ENCODE assay signal across 9 cellular contexts in the genomic region with DNA sequence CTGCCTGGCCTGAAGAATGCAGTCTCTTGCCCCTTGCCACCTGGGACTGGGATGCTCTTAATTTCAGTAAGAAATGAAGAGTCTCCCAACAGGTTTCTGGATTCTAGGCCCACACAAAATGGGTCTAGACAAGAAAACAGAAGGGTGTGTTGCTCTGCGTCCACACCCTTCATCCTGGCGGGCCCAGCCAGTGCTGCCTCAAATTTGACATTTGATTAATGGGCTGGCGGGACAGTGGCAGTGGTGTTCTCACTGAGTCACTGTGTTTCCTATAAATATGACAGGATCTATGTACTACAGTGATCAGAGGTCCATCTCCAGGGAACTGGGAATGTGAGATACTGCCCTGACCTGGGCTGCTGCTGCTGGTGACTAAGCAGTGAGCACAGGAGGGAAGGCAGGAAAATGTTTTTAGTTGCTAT. TPM values are rescaled to one million over a fixed set of nuclear protein-coding genes. Genes with fewer than 3 reads are reported as not detected.
DNase-seq lines count a peak whose midpoint lies in the region; ATAC-seq and TF ChIP-seq lines count a peak whose summit lies in the region.
"Had no signal": no experiment of that assay in that cellular context is flagged by ENCODE, and none has a peak within 500 bp of the region (broad histone marks: within the 10 kb centered on the region; RNA-seq: fewer than 3 reads in every experiment).

No MANE protein-coding gene starts in this region.

- DNase-seq in HCT116 (ENCODE audit: low read depth, low spot score) (peak; percentile 51), glutamatergic neuron (no peak), DMS79 (lab: John Stamatoyannopoulos, UW) (no peak), dedifferentiated amniotic fluid mesenchymal stem cell (ENCODE audit: extremely low spot score) (no peak), NCI-H2081 (lab: John Stamatoyannopoulos, UW) (no peak)

- no peak for TF ChIP-seq CTCF in HCT116 (IDR thresholded peaks at IDR 0.05 in 2 of 3, conservative IDR thresholded peaks at IDR 0.05 in 1 of 3; ENCODE audit: borderline replicate concordance in 1 of 3, insufficient read depth in 1 of 3, low read depth in 2 of 3, low read length in 2 of 3)
- no peak for TF ChIP-seq CTCF in VCaP (conservative IDR thresholded peaks at IDR 0.05)
- TF ChIP-seq CTCF in glutamatergic neuron (IDR thresholded peaks at IDR 0.05; ENCODE audit: partially characterized antibody, unreplicated experiment): no peak

- H3K36me3 ChIP-seq in HCT116 (ENCODE audit: control insufficient read depth in 1 of 2, insufficient read depth in 2 of 2, low read length in 2 of 2) (no peaks in the 10 kb centered on the region), skeletal muscle tissue (ENCODE audit: control insufficient read depth in 3 of 3, insufficient read depth in 3 of 3, low read length in 3 of 3) (no peaks in the 10 kb centered on the region)
- H3K36me3 ChIP-seq: neural progenitor cell had no signal

- H2AFZ ChIP-seq in HCT116 (ENCODE audit: low read depth, low read length, poor library complexity, severe bottlenecking): peak overlapping the region; percentile 97

- no peak for TF ChIP-seq RAD21 in HCT116 (IDR thresholded peaks at IDR 0.05; ENCODE audit: low read depth)

- H3K79me2 ChIP-seq in HCT116 (ENCODE audit: insufficient read depth, low read length): no peaks in the 10 kb centered on the region

- H3K4me3 ChIP-seq in HCT116 (replicated peaks in 1 of 2; ENCODE audit: low read depth in 1 of 2, low read length in 2 of 2) (peak overlapping the region in 1 of 2 experiments; percentile 13; a peak in 1 of 4 replicates), skeletal muscle tissue (ENCODE audit: low read length in 3 of 3) (no peak overlapping the region)
- H3K4me3 ChIP-seq: neural progenitor cell had no signal

- peaks cover 29% of the 10 kb centered on the region for H3K4me1 Mint-ChIP-seq in glutamatergic neuron (ENCODE audit: low read depth, unreplicated experiment)

- POLR2A ChIA-PET in HCT116 (lab: Charles Lee): interaction anchor here (2.0 kb wide), 1 partner anchor 93 kb away, joined by 4 read pairs; no protein-coding TSS in a partner anchor

- no peaks in the 10 kb centered on the region for H4K20me1 ChIP-seq in HCT116 (ENCODE audit: insufficient read depth)

- peaks cover 5% of the 10 kb centered on the region for H3K9me3 Mint-ChIP-seq in glutamatergic neuron (ENCODE audit: unreplicated experiment)
- H3K9me3 Mint-ChIP-seq: neural progenitor cell had no signal

- ATAC-seq in HCT116 (peak; percentile 19), GM18520 (IDR thresholded peaks at IDR 0.05; ENCODE audit: unreplicated experiment) (no peak)

- H3K27me3 ChIP-seq in HCT116 (ENCODE audit: insufficient read depth, low read length) (no peaks in the 10 kb centered on the region), skeletal muscle tissue (ENCODE audit: control insufficient read depth in 3 of 3, insufficient read depth in 3 of 3, low read length in 3 of 3) (no peaks in the 10 kb centered on the region)
- H3K27me3 ChIP-seq: neural progenitor cell had no signal

- H3K27me3 Mint-ChIP-seq in glutamatergic neuron (ENCODE audit: unreplicated experiment): peaks cover 2% of the 10 kb centered on the region

- H3K9ac ChIP-seq in HCT116 (ENCODE audit: low read length): peak overlapping the region; percentile 22; the same call in 1 of the 2 replicates
- peak overlapping the region in 1 of 3 donors; percentile 70 for H3K9ac ChIP-seq in skeletal muscle tissue (ENCODE audit: low read depth in 1 of 3, low read length in 3 of 3)
- H3K9ac ChIP-seq: neural progenitor cell had no signal

- CTCF ChIA-PET in HCT116 (lab: Charles Lee): interaction anchor here (0.8 to 2.4 kb wide), 7 partner anchors 12 to 132 kb away, joined by 3 to 16 read pairs (median 5); no protein-coding TSS in a partner anchor

- intact Hi-C loops in HCT116 (cut with micrococcal nuclease): loop anchor here (1.0 to 10.0 kb wide), 2 partner anchors 93 to 253 kb away; no protein-coding TSS in a partner anchor

- H3K4me1 ChIP-seq in HCT116 (ENCODE audit: control insufficient read depth in 1 of 2, insufficient read depth in 2 of 2, low read length in 2 of 2): peaks cover 41 to 56% of the 10 kb centered on the region in 2 experiments
- peaks cover 27 to 45% (median 32%) of the 10 kb centered on the region in 3 donors for H3K4me1 ChIP-seq in skeletal muscle tissue (ENCODE audit: control insufficient read depth in 3 of 3, insufficient read depth in 3 of 3, low read length in 3 of 3)

- no TSS peak for BruUV-seq in HCT116 (replicated peaks; lab: Mats Ljungman, UMichigan)

- H3K9me2 ChIP-seq in HCT116 (ENCODE audit: insufficient read depth): no peaks in the 10 kb centered on the region

- H3K9me3 ChIP-seq in HCT116 (ENCODE audit: control insufficient read depth in 1 of 2, insufficient read depth in 1 of 2, low read depth in 1 of 2, low read length in 2 of 2) (no peaks in the 10 kb centered on the region), skeletal muscle tissue (ENCODE audit: control insufficient read depth in 3 of 3, low read length in 3 of 3) (no peaks in the 10 kb centered on the region)

- peak overlapping the region; percentile 66 for H3K4me2 ChIP-seq in HCT116 (ENCODE audit: low read length)

- peak overlapping the region; percentile 95 for H3K27ac Mint-ChIP-seq in glutamatergic neuron (ENCODE audit: unreplicated experiment)

- H3K4me3 Mint-ChIP-seq in glutamatergic neuron (ENCODE audit: unreplicated experiment): peak overlapping the region; percentile 72

- TF ChIP-seq POLR2A in HCT116 (IDR thresholded peaks at IDR 0.05; ENCODE audit: borderline replicate concordance, extremely low read depth, insufficient read depth, insufficient read length): no peak

- no peaks in the 10 kb centered on the region for H3K36me3 Mint-ChIP-seq in glutamatergic neuron (ENCODE audit: unreplicated experiment)
- H3K36me3 Mint-ChIP-seq: neural progenitor cell had no signal

- H3K27ac ChIP-seq in HCT116 (ENCODE audit: low read depth, low read length) (peak overlapping the region; percentile 67), VCaP (peak overlapping the region; percentile 97; the same call in 1 of the 2 replicates), skeletal muscle tissue (ENCODE audit: low read depth, low read length) (peak overlapping the region; percentile 58)
- H3K27ac ChIP-seq: neural progenitor cell had no signal

- RAD21 ChIA-PET in HCT116 (lab: Charles Lee; ENCODE audit: low non-redundant PET in 1 of 2, low total read pairs in 2 of 2, uncharacterized antibody in 2 of 2, unreplicated experiment in 2 of 2): interaction anchor here in 1 of 2 experiments (0.8 kb wide), 1 partner anchor 30 kb away, joined by 3 read pairs; no protein-coding TSS in a partner anchor

TF ChIP-seq in HCT116, 20 proteins besides CTCF, POLR2A, EP300 and RAD21:
- TF ChIP-seq, protein P1, sequence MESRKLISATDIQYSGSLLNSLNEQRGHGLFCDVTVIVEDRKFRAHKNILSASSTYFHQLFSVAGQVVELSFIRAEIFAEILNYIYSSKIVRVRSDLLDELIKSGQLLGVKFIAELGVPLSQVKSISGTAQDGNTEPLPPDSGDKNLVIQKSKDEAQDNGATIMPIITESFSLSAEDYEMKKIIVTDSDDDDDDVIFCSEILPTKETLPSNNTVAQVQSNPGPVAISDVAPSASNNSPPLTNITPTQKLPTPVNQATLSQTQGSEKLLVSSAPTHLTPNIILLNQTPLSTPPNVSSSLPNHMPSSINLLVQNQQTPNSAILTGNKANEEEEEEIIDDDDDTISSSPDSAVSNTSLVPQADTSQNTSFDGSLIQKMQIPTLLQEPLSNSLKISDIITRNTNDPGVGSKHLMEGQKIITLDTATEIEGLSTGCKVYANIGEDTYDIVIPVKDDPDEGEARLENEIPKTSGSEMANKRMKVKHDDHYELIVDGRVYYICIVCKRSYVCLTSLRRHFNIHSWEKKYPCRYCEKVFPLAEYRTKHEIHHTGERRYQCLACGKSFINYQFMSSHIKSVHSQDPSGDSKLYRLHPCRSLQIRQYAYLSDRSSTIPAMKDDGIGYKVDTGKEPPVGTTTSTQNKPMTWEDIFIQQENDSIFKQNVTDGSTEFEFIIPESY (IDR thresholded peaks at IDR 0.05; ENCODE audit: extremely low read depth, insufficient replicate concordance, low read length): no peak
- TF ChIP-seq ZFX (IDR thresholded peaks at IDR 0.05): peak; percentile 13; the same call in 1 of the 2 replicates

RNA-seq across cellular contexts. Expression of a gene that starts 6.5 kb away (rescaled TPM):
- total RNA-seq in HCT116 (2021; ENCODE audit: unreplicated experiment) (0.59 TPM), glutamatergic neuron (ENCODE audit: unreplicated experiment) (0.64 TPM), skeletal muscle tissue (not detected)
- 0.29 and 0.52 TPM in 2 replicates for polyA plus RNA-seq in HCT116 (2012)

RNA-seq across cellular contexts. Expression of a gene that starts 8.9 kb away (rescaled TPM):
- 16.6 TPM for total RNA-seq in HCT116 (2021; ENCODE audit: unreplicated experiment)
- polyA plus RNA-seq in HCT116 (2012): 10.6 and 13.3 TPM in 2 replicates
- 103 TPM for total RNA-seq in glutamatergic neuron (ENCODE audit: unreplicated experiment)
- total RNA-seq in skeletal muscle tissue: 5.2 TPM

RNA-seq across cellular contexts. Expression of a gene that starts 37.3 kb away (rescaled TPM):
- total RNA-seq in HCT116 (2021; ENCODE audit: unreplicated experiment) (6.3 TPM), glutamatergic neuron (ENCODE audit: unreplicated experiment) (42.4 TPM), skeletal muscle tissue (32.4 TPM)
- polyA plus RNA-seq in HCT116 (2012): 4.3 and 4.7 TPM in 2 replicates

RNA-seq across cellular contexts. Expression of a gene that starts 48.5 kb away (rescaled TPM):
- not detected for total RNA-seq in HCT116 (2021; ENCODE audit: unreplicated experiment)
- polyA plus RNA-seq in HCT116 (2012): not detected in 2 replicates
- not detected for total RNA-seq in glutamatergic neuron (ENCODE audit: unreplicated experiment)
- total RNA-seq in skeletal muscle tissue: not detected

RNA-seq across cellular contexts. Expression of a gene that starts 49.7 kb away (rescaled TPM):
- total RNA-seq in HCT116 (2021; ENCODE audit: unreplicated experiment) (not detected), glutamatergic neuron (ENCODE audit: unreplicated experiment) (not detected), skeletal muscle tissue (not detected)
- not detected in 2 replicates for polyA plus RNA-seq in HCT116 (2012)
